In genomic region chr5:102536323-102536928, GRCh38 we compare ENCODE assay signal across 2 cellular contexts.
TF ChIP-seq lines count a peak whose summit lies in the region.

No MANE protein-coding gene starts in this region.

TF ChIP-seq in Ishikawa, 13 proteins besides CTCF, POLR2A, EP300 and RAD21 (continued from another document):
- TF ChIP-seq MAX (IDR thresholded peaks at IDR 0.05) (no peak), TEAD4 (IDR thresholded peaks at IDR 0.05) (no peak)

TF ChIP-seq in SK-N-SH treated with all-trans-retinoic acid at 6 μM for 48 hours, 23 proteins besides CTCF, POLR2A, EP300 and RAD21 (continued from another document):
- TF ChIP-seq TSHZ2 (CRISPR knock-in tag; IDR thresholded peaks at IDR 0.05): no peak
TF ChIP-seq in SK-N-SH treated with all-trans-retinoic acid at 6 μM for 48 hours: peak in this region for 0.
